8 cellular contexts compared by ENCODE assay signal in the genomic region with DNA sequence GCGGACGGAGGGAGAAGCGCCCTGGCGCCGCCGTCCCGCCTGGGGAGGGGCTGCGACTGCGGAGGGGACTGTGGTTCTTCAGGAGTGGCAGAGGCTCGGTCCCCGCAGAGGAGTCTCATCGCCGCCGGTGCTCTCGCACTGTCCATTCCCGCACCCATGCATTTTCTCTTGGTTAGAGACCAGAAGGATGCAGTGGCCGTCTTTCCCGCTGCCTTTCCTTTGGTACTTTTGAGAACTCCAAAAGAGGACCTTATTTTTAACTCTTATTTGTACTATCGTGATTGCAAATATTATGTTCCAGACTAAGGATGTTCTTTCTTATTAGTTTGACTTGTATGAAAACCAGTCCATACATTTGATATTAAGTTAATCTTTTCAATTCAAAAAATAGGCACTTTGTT. TPM values are rescaled to one million over a fixed set of nuclear protein-coding genes. Genes with fewer than 3 reads are reported as not detected.
DNase-seq lines count a peak whose midpoint lies in the region; ATAC-seq and TF ChIP-seq lines count a peak whose summit lies in the region.

No MANE protein-coding gene starts in this region.

- H3K9me3 Mint-ChIP-seq in IgD-negative memory B cell = no peaks in the 10 kb centered on the region
- no peaks in the 10 kb centered on the region for H3K9me3 Mint-ChIP-seq in central memory CD8-positive, alpha-beta T cell

- no peaks in the 10 kb centered on the region for H3K9me2 ChIP-seq in DOHH2 (replicated peaks; ENCODE audit: control insufficient read depth, low read length)

- H3K36me3 ChIP-seq in DOHH2 (ENCODE audit: control insufficient read depth, low read length) = no peaks in the 10 kb centered on the region; the same call in 1 of the 2 replicates
- peaks cover 12% of the 10 kb centered on the region for H3K36me3 ChIP-seq in SK-N-MC (ENCODE audit: insufficient read depth, low read length)

- peaks cover 10 to 25% (median 15%) of the 10 kb centered on the region in 3 donors for H3K4me1 Mint-ChIP-seq in IgD-negative memory B cell
- H3K4me1 Mint-ChIP-seq in central memory CD8-positive, alpha-beta T cell = peaks cover 24% of the 10 kb centered on the region

- peak overlapping the region; percentile 68 to 99 (median 96) for H3K27ac Mint-ChIP-seq in IgD-negative memory B cell
- H3K27ac Mint-ChIP-seq in central memory CD8-positive, alpha-beta T cell (ENCODE audit: low read depth) = peak overlapping the region; percentile 92

- peaks cover 6% of the 10 kb centered on the region for H3K36me3 Mint-ChIP-seq in IgD-negative memory B cell
- peaks cover 16% of the 10 kb centered on the region for H3K36me3 Mint-ChIP-seq in central memory CD8-positive, alpha-beta T cell (ENCODE audit: insufficient read depth)

- H3K27ac ChIP-seq in DOHH2 (ENCODE audit: low read depth, low read length) (no peak overlapping the region), SK-N-MC (peak overlapping the region; percentile 71; the same call in 1 of the 2 replicates)

- H3K9ac ChIP-seq in SK-N-MC (ENCODE audit: insufficient read length) = peak overlapping the region; percentile 81

- H3K27me3 ChIP-seq in DOHH2 (ENCODE audit: control insufficient read depth, low read length) = no peaks in the 10 kb centered on the region

- peak overlapping the region; percentile 95 to 98 (median 96) for H3K4me3 Mint-ChIP-seq in IgD-negative memory B cell
- peak overlapping the region; percentile 94 for H3K4me3 Mint-ChIP-seq in central memory CD8-positive, alpha-beta T cell

- H3K4me2 ChIP-seq in DOHH2 (ENCODE audit: low read length) = peak overlapping the region; percentile 79

- no peaks in the 10 kb centered on the region for H3K9me3 ChIP-seq in DOHH2 (ENCODE audit: control insufficient read depth, insufficient read depth, low read length)
- H3K9me3 ChIP-seq in SK-N-MC (ENCODE audit: low read depth, low read length) = no peaks in the 10 kb centered on the region

- DNase-seq in SK-N-MC (ENCODE audit: low read depth, low spot score) = no peak
- DNase-seq in central memory CD8-positive, alpha-beta T cell (ENCODE audit: low spot score in 2 of 2) = no peak
- peak; percentile 92 for DNase-seq in left kidney (ENCODE audit: low read depth, low spot score)
- DNase-seq in stimulated activated CD4-positive, alpha-beta T cell treated with anti-CD3 and anti-CD28 coated beads, Interleukin-4, amount 100 ng/mL, for 1 hour = peak; percentile 46

- peaks cover 9% of the 10 kb centered on the region; the same call in 1 of the 2 replicates for H3F3A ChIP-seq in DOHH2 (ENCODE audit: control insufficient read depth, insufficient read depth)

- H4K20me1 ChIP-seq in DOHH2 (ENCODE audit: control insufficient read depth, insufficient read depth, low read depth, low read length) = peaks cover 3% of the 10 kb centered on the region; the same call in 1 of the 2 replicates

- no peaks in the 10 kb centered on the region for H3K27me3 Mint-ChIP-seq in IgD-negative memory B cell
- H3K27me3 Mint-ChIP-seq in central memory CD8-positive, alpha-beta T cell = no peaks in the 10 kb centered on the region

- H3K4me1 ChIP-seq in DOHH2 (ENCODE audit: control insufficient read depth, low read length) = peaks cover 21% of the 10 kb centered on the region

- H3K4me3 ChIP-seq in DOHH2 (ENCODE audit: low read length) (peak overlapping the region; percentile 87), SK-N-MC (peak overlapping the region; percentile 77)

- peaks cover 27% of the 10 kb centered on the region for H3K79me2 ChIP-seq in DOHH2 (ENCODE audit: control insufficient read depth, low read length)

- TF ChIP-seq CTCF in DOHH2 (IDR thresholded peaks at IDR 0.05; ENCODE audit: low read depth, low read length, poor library complexity, severe bottlenecking) = no peak

- ATAC-seq in GM21381 (IDR thresholded peaks at IDR 0.05; ENCODE audit: unreplicated experiment) (peak; percentile 41), HG02970 (IDR thresholded peaks at IDR 0.05; ENCODE audit: low FRiP score, unreplicated experiment) (no peak)
- peak; percentile 7 for ATAC-seq in central memory CD8-positive, alpha-beta T cell (replicated peaks; ENCODE audit: extremely low read depth, poor library complexity, severe bottlenecking)

RNA-seq across cellular contexts. Expression of gene ZFYVE16, which starts 0.6 kb away (rescaled TPM):
- polyA plus RNA-seq in IgD-negative memory B cell = 7.7 TPM

Comparison
In these comparisons a context has a peak if more than half of its experiments do, and no peak if none do; other contexts are left out.
1. DNase-seq: peak in left kidney (single experiment) and stimulated activated CD4-positive, alpha-beta T cell treated with anti-CD3 and anti-CD28 coated beads, Interleukin-4, amount 100 ng/mL, for 1 hour (single experiment); none in SK-N-MC (single experiment) and central memory CD8-positive, alpha-beta T cell (0 of 2).